24 cellular contexts compared by ENCODE assay signal in the genomic region with DNA sequence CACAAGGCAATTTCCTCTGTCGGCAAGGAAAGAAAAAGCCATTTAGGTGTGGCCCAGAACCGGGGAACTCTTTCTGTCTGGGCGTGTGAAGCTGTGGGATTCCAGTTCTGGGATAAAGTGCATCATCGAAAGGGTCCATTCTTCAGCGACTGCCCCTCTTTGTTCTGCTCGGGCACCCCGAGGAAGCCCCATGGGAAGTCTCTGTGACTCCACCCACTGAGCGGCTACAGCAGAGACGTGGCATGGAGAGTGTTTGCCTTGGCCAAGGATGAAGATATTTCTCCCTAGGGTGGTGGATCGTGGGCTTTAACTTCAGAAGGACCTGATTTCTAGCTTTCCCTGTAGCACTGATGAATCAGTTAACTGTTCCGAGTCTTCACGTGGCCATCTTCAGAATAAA.
DNase-seq lines count a peak whose midpoint lies in the region; TF ChIP-seq lines count a peak whose summit lies in the region.
"Had no signal": no experiment of that assay in that cellular context is flagged by ENCODE, and none has a peak within 500 bp of the region (broad histone marks: within the 10 kb centered on the region; RNA-seq: fewer than 3 reads in every experiment).

No MANE protein-coding gene starts in this region.

- no peak overlapping the region for H3K4me3 Mint-ChIP-seq in neural progenitor cell
- H3K4me3 Mint-ChIP-seq: CD14-positive monocyte; CD4-positive, alpha-beta memory T cell; CD4-positive, CD25-positive, alpha-beta regulatory T cell; CD8-positive, alpha-beta memory T cell had no signal

- no peaks in the 10 kb centered on the region for H3K27me3 ChIP-seq in right atrium auricular region
- no peaks in the 10 kb centered on the region for H3K27me3 ChIP-seq in neural progenitor cell
- H3K27me3 ChIP-seq: BE2C, BLaER1 had no signal

- peaks cover 15% of the 10 kb centered on the region for H3F3A ChIP-seq in neural progenitor cell (ENCODE audit: low read depth)

- H3K27ac Mint-ChIP-seq in neural progenitor cell, result peak overlapping the region; percentile 33
- H3K27ac Mint-ChIP-seq: CD14-positive monocyte; CD4-positive, CD25-positive, alpha-beta regulatory T cell had no signal

- H3K4me1 Mint-ChIP-seq in neural progenitor cell, result peaks cover 12% of the 10 kb centered on the region
- H3K4me1 Mint-ChIP-seq: CD14-positive monocyte; CD4-positive, alpha-beta memory T cell; CD8-positive, alpha-beta memory T cell had no signal

- no peak overlapping the region for H3K9ac ChIP-seq in neural progenitor cell
- H3K9ac ChIP-seq: BLaER1 had no signal

- H3K9me3 ChIP-seq in right atrium auricular region, result no peaks in the 10 kb centered on the region
- no peaks in the 10 kb centered on the region for H3K9me3 ChIP-seq in neural progenitor cell (ENCODE audit: low read depth)
- H3K9me3 ChIP-seq: BE2C had no signal

- peak overlapping the region; percentile 24 for H3K4me2 ChIP-seq in neural progenitor cell

- H3K36me3 ChIP-seq in right atrium auricular region, result no peaks in the 10 kb centered on the region
- H3K36me3 ChIP-seq in neural progenitor cell, result no peaks in the 10 kb centered on the region
- H3K36me3 ChIP-seq: BE2C had no signal

- H2AFZ ChIP-seq in neural progenitor cell (replicated peaks), result peak overlapping the region; percentile 35

- no peak overlapping the region for H3K4me3 ChIP-seq in right atrium auricular region
- H3K4me3 ChIP-seq in neural progenitor cell, result no peak overlapping the region
- H3K4me3 ChIP-seq: BLaER1, GM12878 had no signal

- peaks cover 10% of the 10 kb centered on the region for H3K27me3 Mint-ChIP-seq in neural progenitor cell (ENCODE audit: insufficient read depth, low read depth)
- H3K27me3 Mint-ChIP-seq: CD4-positive, alpha-beta memory T cell; CD4-positive, CD25-positive, alpha-beta regulatory T cell had no signal

- TF ChIP-seq CTCF in right atrium auricular region (IDR thresholded peaks at IDR 0.05), result no peak
- no peak for TF ChIP-seq CTCF in neural progenitor cell (IDR thresholded peaks at IDR 0.05)

- intact Hi-C loops in cardiac septum (cut with DNase I), result no loop called here

- H4K20me1 ChIP-seq in neural progenitor cell (ENCODE audit: low read depth), result no peaks in the 10 kb centered on the region
- H4K20me1 ChIP-seq: BLaER1 had no signal

- H3K27ac ChIP-seq in right atrium auricular region, result no peak overlapping the region
- peak overlapping the region; percentile 78 for H3K27ac ChIP-seq in neural progenitor cell

- DNase-seq in cardiac septum (ENCODE audit: low spot score) (peak; percentile 70), right atrium auricular region (ENCODE audit: low spot score) (no peak), NCI-H69 (lab: John Stamatoyannopoulos, UW) (peak; percentile 36), neural progenitor cell (ENCODE audit: low spot score) (no peak), hippocampal formation (lab: John Stamatoyannopoulos, UW) (no peak)
- no peak for DNase-seq in activated CD4-positive, alpha-beta T cell treated with anti-CD3 and anti-CD28 coated beads for 1 hour
- DNase-seq: 8988T; ACHN; BE2C; C1 segment of cervical spinal cord; CD4-positive, alpha-beta memory T cell; CD4-positive, CD25-positive, alpha-beta regulatory T cell; CD8-positive, alpha-beta memory T cell; COR-L47; DMS 273 treated with DMSO at 0.1 percent for 48 hours; DMS153; DMS53; DMS79; DND-41; EL; GDM1 had no signal

- H3K36me3 Mint-ChIP-seq in neural progenitor cell, result no peaks in the 10 kb centered on the region

- H3K4me1 ChIP-seq in right atrium auricular region (no peaks in the 10 kb centered on the region), neural progenitor cell (peaks cover 13% of the 10 kb centered on the region)
- H3K4me1 ChIP-seq: BE2C had no signal

- H3K79me2 ChIP-seq in neural progenitor cell (ENCODE audit: low read depth), result no peaks in the 10 kb centered on the region

- H3K9me3 Mint-ChIP-seq in neural progenitor cell, result no peaks in the 10 kb centered on the region
- H3K9me3 Mint-ChIP-seq: CD8-positive, alpha-beta memory T cell had no signal

Comparison
In these comparisons a context has a peak if more than half of its experiments do, and no peak if none do; other contexts are left out.
1. DNase-seq: peak in cardiac septum (single experiment) and NCI-H69 (single experiment); none in right atrium auricular region (single experiment), neural progenitor cell (single experiment), hippocampal formation (0 of 2) and activated CD4-positive, alpha-beta T cell treated with anti-CD3 and anti-CD28 coated beads for 1 hour (single experiment).